Comparison of ENCODE assay signal across 12 cellular contexts in genomic region chr18:79912994-79913831, GRCh38. TPM values are rescaled to one million over a fixed set of nuclear protein-coding genes. Genes with fewer than 3 reads are reported as not detected.
DNase-seq lines count a peak whose midpoint lies in the region; ATAC-seq and TF ChIP-seq lines count a peak whose summit lies in the region.
"Had no signal": no experiment of that assay in that cellular context is flagged by ENCODE, and none has a peak within 500 bp of the region (broad histone marks: within the 10 kb centered on the region; RNA-seq: fewer than 3 reads in every experiment).

No MANE protein-coding gene starts in this region.

- H3K9me2 ChIP-seq in hepatocyte (replicated peaks; ENCODE audit: insufficient read depth): no peaks in the 10 kb centered on the region

- no peaks in the 10 kb centered on the region for H3K27me3 Mint-ChIP-seq in activated B cell treated with CpG ODN at 0.5 μM for 24 hours

- peaks cover 31% of the 10 kb centered on the region for H3K4me1 Mint-ChIP-seq in activated B cell treated with CpG ODN at 0.5 μM for 24 hours

- H3K27me3 ChIP-seq in hepatocyte (no peaks in the 10 kb centered on the region), psoas muscle (ENCODE audit: insufficient read depth in 3 of 3, low read length in 2 of 3) (no peaks in the 10 kb centered on the region)
- H3K27me3 ChIP-seq: breast epithelium, heart left ventricle had no signal

- H3K4me3 ChIP-seq in hepatocyte (no peak overlapping the region), psoas muscle (no peak overlapping the region)
- H3K4me3 ChIP-seq: breast epithelium, heart left ventricle had no signal

- no peak for ATAC-seq in activated B cell treated with CpG ODN at 0.5 μM for 24 hours (ENCODE audit: low read depth)
- no peak for ATAC-seq in psoas muscle
- ATAC-seq in GM18858 (IDR thresholded peaks at IDR 0.05; ENCODE audit: unreplicated experiment): no peak
- no peak for ATAC-seq in HG03442 (IDR thresholded peaks at IDR 0.05; ENCODE audit: unreplicated experiment)
- no peak for ATAC-seq in GM21619 (IDR thresholded peaks at IDR 0.05; ENCODE audit: unreplicated experiment)

- CTCF ChIA-PET in activated B cell treated with CpG ODN at 0.5 μM for 24 hours (lab: Charles Lee): interaction anchor here (0.6 kb wide), 1 partner anchor 100 kb away, joined by 4 read pairs; no protein-coding TSS in a partner anchor

- WGBS in hepatocyte (ENCODE audit: low lambda C conversion rate, missing lambda C conversion rate): 92% methylated on average over 28 of the region's 28 CpGs
- WGBS in psoas muscle, 3 donors: 86 to 89% (median 88%) methylated on average over 26 to 28 of the region's 28 CpGs

- intact Hi-C loops in activated B cell treated with CpG ODN at 0.5 μM for 24 hours (cut with micrococcal nuclease): loop anchor here (5.0 to 10.0 kb wide), 3 partner anchors 34 to 58 kb away; partner anchors contain the start of gene HSBP1L1
- intact Hi-C loops in psoas muscle (cut with DNase I): no loop called here

- no peak overlapping the region for H3K27ac ChIP-seq in hepatocyte
- peak overlapping the region; percentile 53 for H3K27ac ChIP-seq in psoas muscle
- H3K27ac ChIP-seq: breast epithelium, heart left ventricle had no signal

- H3K9me3 ChIP-seq in hepatocyte (ENCODE audit: low read depth) (no peaks in the 10 kb centered on the region), psoas muscle (no peaks in the 10 kb centered on the region)
- H3K9me3 ChIP-seq: breast epithelium, heart left ventricle had no signal

- no peaks in the 10 kb centered on the region for H3K9me3 Mint-ChIP-seq in activated B cell treated with CpG ODN at 0.5 μM for 24 hours

- no peak overlapping the region for H2AFZ ChIP-seq in hepatocyte

- H3K4me3 Mint-ChIP-seq in activated B cell treated with CpG ODN at 0.5 μM for 24 hours: peak overlapping the region; percentile 25

- peaks cover 54% of the 10 kb centered on the region for H3K36me3 Mint-ChIP-seq in activated B cell treated with CpG ODN at 0.5 μM for 24 hours (ENCODE audit: low read depth)

- H3K4me1 ChIP-seq in hepatocyte (ENCODE audit: insufficient read depth): no peaks in the 10 kb centered on the region
- H3K4me1 ChIP-seq in psoas muscle: peaks cover 4% of the 10 kb centered on the region
- H3K4me1 ChIP-seq: breast epithelium, heart left ventricle had no signal

- H3K36me3 ChIP-seq in hepatocyte (replicated peaks; ENCODE audit: insufficient read depth, low read depth): no peaks in the 10 kb centered on the region
- peaks cover 0 to 29% of the 10 kb centered on the region in 2 donors for H3K36me3 ChIP-seq in psoas muscle (ENCODE audit: insufficient read depth in 1 of 2, low read depth in 1 of 2)
- H3K36me3 ChIP-seq: breast epithelium had no signal

- H4K20me1 ChIP-seq in hepatocyte (ENCODE audit: insufficient read depth, poor library complexity, severe bottlenecking): no peaks in the 10 kb centered on the region

- H3K79me2 ChIP-seq in hepatocyte: peaks cover 5% of the 10 kb centered on the region

- TF ChIP-seq CTCF in activated B cell treated with CpG ODN at 0.5 μM for 24 hours (IDR thresholded peaks at IDR 0.05): no peak
- no peak for TF ChIP-seq CTCF in hepatocyte (IDR thresholded peaks at IDR 0.05; ENCODE audit: poor library complexity)
- no peak for TF ChIP-seq CTCF in psoas muscle (IDR thresholded peaks at IDR 0.05)

- POLR2A ChIA-PET in activated B cell treated with CpG ODN at 0.5 μM for 24 hours (lab: Charles Lee): no interaction called here

- H3K4me2 ChIP-seq in hepatocyte: no peak overlapping the region

- DNase-seq in activated CD4-positive, alpha-beta T cell treated with anti-CD3 and anti-CD28 coated beads for 1 hour: peak; percentile 4
- DNase-seq in activated CD4-positive, alpha-beta T cell treated with anti-CD3 and anti-CD28 coated beads, Interleukin-2, amount 50 U/mL, for 1 hour: no peak
- DNase-seq in activated B cell treated with CpG ODN at 0.5 μM for 24 hours (no peak), hepatocyte (ENCODE audit: low spot score) (peak; percentile 5), psoas muscle (no peak)
- DNase-seq: COR-L47, NCI-H2171 treated with DMSO at 0.1 percent for 48 hours had no signal

- no peak overlapping the region for H3K27ac Mint-ChIP-seq in activated B cell treated with CpG ODN at 0.5 μM for 24 hours

RNA-seq across cellular contexts. Expression of gene SLC66A2, which starts 38.2 kb away (rescaled TPM):
- total RNA-seq in activated B cell treated with CpG ODN at 0.5 μM for 24 hours (32.3 and 36.4 TPM in 2 replicates), hepatocyte (23.4 and 31.1 TPM in 2 replicates), psoas muscle (100 to 1,000 TPM in 2 of 4 donors, 10 to 100 TPM in 2; 36.4 to 160 (median 72.7) TPM)
- polyA plus RNA-seq in hepatocyte (36.5 and 36.9 TPM in 2 replicates), psoas muscle (10 to 100 TPM; 53.4 to 79.3 (median 67.7) TPM)

RNA-seq across cellular contexts. Expression of gene HSBP1L1, which starts 51.2 kb away (rescaled TPM):
- total RNA-seq in activated B cell treated with CpG ODN at 0.5 μM for 24 hours (0.98 and 2.5 TPM in 2 replicates), hepatocyte (55.2 and 58.7 TPM in 2 replicates), psoas muscle (1 to 10 TPM; 2.5 to 9.3 (median 8.4) TPM)
- polyA plus RNA-seq in hepatocyte (81.9 and 82.0 TPM in 2 replicates), psoas muscle (10 to 100 TPM in 2 of 3 donors, 1 to 10 TPM in 1; 5.0 to 11.9 (median 10.2) TPM)

Comparison
In these comparisons a context has a peak if more than half of its experiments do, and no peak if none do; other contexts are left out.
1. DNase-seq: peak in activated CD4-positive, alpha-beta T cell treated with anti-CD3 and anti-CD28 coated beads for 1 hour (single experiment) and hepatocyte (single experiment); none in activated CD4-positive, alpha-beta T cell treated with anti-CD3 and anti-CD28 coated beads, Interleukin-2, amount 50 U/mL, for 1 hour (single experiment), activated B cell treated with CpG ODN at 0.5 μM for 24 hours (single experiment) and psoas muscle (0 of 2).